In the genomic region with DNA sequence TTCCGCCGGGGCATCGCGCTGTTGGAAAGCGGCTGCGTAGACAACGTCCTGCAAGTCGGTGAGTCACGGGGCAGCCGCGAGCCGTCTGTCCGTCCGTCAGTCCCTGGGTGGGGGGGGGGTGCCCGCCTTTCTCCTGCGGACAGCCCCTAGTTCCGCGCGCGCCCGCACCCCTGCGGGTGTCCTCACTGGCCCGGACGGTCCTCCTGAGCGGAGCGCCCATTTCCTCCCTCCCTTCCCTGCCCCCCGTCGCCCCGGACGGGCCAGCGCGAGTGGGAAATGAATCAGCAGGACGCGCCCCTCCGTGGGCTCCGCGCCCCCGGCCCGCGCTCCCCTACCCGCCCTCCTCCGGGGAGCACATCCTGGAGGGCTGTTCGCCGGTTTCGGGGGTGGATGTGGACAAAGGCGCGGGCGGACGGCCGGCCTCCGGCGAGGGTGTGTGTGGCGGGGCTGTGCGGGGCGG, we compare ENCODE assay signal across 8 cellular contexts. TPM values are rescaled to one million over a fixed set of nuclear protein-coding genes. Genes with fewer than 3 reads are reported as not detected.
DNase-seq lines count a peak whose midpoint lies in the region; ATAC-seq and TF ChIP-seq lines count a peak whose summit lies in the region.

No MANE protein-coding gene starts in this region.

- peak overlapping the region; percentile 20; the same call in 1 of the 2 replicates for H3K27ac ChIP-seq in HCT116 (ENCODE audit: low read depth, low read length)
- peak overlapping the region; percentile 75 for H3K27ac ChIP-seq in WERI-Rb-1
- H3K27ac ChIP-seq in duodenal mucosa (ENCODE audit: low read depth, low read length), result peak overlapping the region; percentile 67
- H3K27ac ChIP-seq in lower lobe of right lung, result peak overlapping the region; percentile 88

- H3K27me3 Mint-ChIP-seq in stimulated activated naive CD8-positive, alpha-beta T cell treated with anti-CD3 and anti-CD28 coated beads, Interleukin-15, Interleukin-2, amounts not matched to agents 100 ng/mL and 50 ng/mL, for 24 hours, result peaks cover 20% of the 10 kb centered on the region

- in situ Hi-C loops in ACHN (cut with HindIII; ENCODE audit: low pct_ligation_motif_present, low pct_unique_long_range_greater_than_20kb, low sequenced_read_pairs), result no loop called here

- CTCF ChIA-PET in HCT116 (lab: Charles Lee), result no interaction called here

- peaks cover 4% of the 10 kb centered on the region for H3K36me3 Mint-ChIP-seq in stimulated activated naive CD8-positive, alpha-beta T cell treated with anti-CD3 and anti-CD28 coated beads, Interleukin-15, Interleukin-2, amounts not matched to agents 100 ng/mL and 50 ng/mL, for 24 hours (ENCODE audit: low read depth)

- TF ChIP-seq POLR2A in HCT116 (IDR thresholded peaks at IDR 0.05; ENCODE audit: borderline replicate concordance, extremely low read depth, insufficient read depth, insufficient read length), result no peak

- peaks cover 46% of the 10 kb centered on the region for H3K4me1 Mint-ChIP-seq in stimulated activated naive CD8-positive, alpha-beta T cell treated with anti-CD3 and anti-CD28 coated beads, Interleukin-15, Interleukin-2, amounts not matched to agents 100 ng/mL and 50 ng/mL, for 24 hours (ENCODE audit: low read depth)

- POLR2A ChIA-PET in HCT116 (lab: Charles Lee), result no interaction called here

- no peaks in the 10 kb centered on the region for H3K27me3 ChIP-seq in HCT116 (ENCODE audit: insufficient read depth, low read length)
- H3K27me3 ChIP-seq in WERI-Rb-1 (ENCODE audit: insufficient read depth, low read depth, severe bottlenecking), result no peaks in the 10 kb centered on the region
- no peaks in the 10 kb centered on the region for H3K27me3 ChIP-seq in duodenal mucosa (ENCODE audit: control insufficient read depth in 1 of 2, insufficient read depth in 2 of 2, low read length in 2 of 2)
- no peaks in the 10 kb centered on the region for H3K27me3 ChIP-seq in lower lobe of right lung (ENCODE audit: low read depth)

- no peaks in the 10 kb centered on the region; the same call in 1 of the 2 replicates for H4K20me1 ChIP-seq in HCT116 (ENCODE audit: insufficient read depth)

- no TSS peak for BruUV-seq in HCT116 (replicated peaks; lab: Mats Ljungman, UMichigan)

- H3K79me2 ChIP-seq in HCT116 (ENCODE audit: insufficient read depth, low read length), result peaks cover 52% of the 10 kb centered on the region

- H3K9ac ChIP-seq in HCT116 (ENCODE audit: low read length) (peak overlapping the region; percentile 77), duodenal mucosa (ENCODE audit: low read depth in 1 of 2, low read length in 2 of 2) (peak overlapping the region; percentile 63 to 79)

- RAD21 ChIA-PET in HCT116 (lab: Charles Lee; ENCODE audit: low non-redundant PET in 1 of 2, low total read pairs in 2 of 2, uncharacterized antibody in 2 of 2, unreplicated experiment in 2 of 2), result interaction anchor here in 1 of 2 experiments (0.7 kb wide), 1 partner anchor 166 kb away, joined by 3 read pairs; no protein-coding TSS in a partner anchor

- peaks cover 3% of the 10 kb centered on the region for H3K9me3 Mint-ChIP-seq in stimulated activated naive CD8-positive, alpha-beta T cell treated with anti-CD3 and anti-CD28 coated beads, Interleukin-15, Interleukin-2, amounts not matched to agents 100 ng/mL and 50 ng/mL, for 24 hours

- ATAC-seq in HCT116, result no peak
- ATAC-seq in lower lobe of right lung, result no peak

- H3K27ac Mint-ChIP-seq in stimulated activated naive CD8-positive, alpha-beta T cell treated with anti-CD3 and anti-CD28 coated beads, Interleukin-15, Interleukin-2, amounts not matched to agents 100 ng/mL and 50 ng/mL, for 24 hours, result no peak overlapping the region

- H3K4me1 ChIP-seq in HCT116 (ENCODE audit: control insufficient read depth in 1 of 2, insufficient read depth in 2 of 2, low read length in 2 of 2) (peaks cover 9 to 31% of the 10 kb centered on the region in 2 experiments), duodenal mucosa (ENCODE audit: control insufficient read depth in 1 of 2, insufficient read depth in 2 of 2, low read length in 2 of 2) (peaks cover 31 to 32% of the 10 kb centered on the region in 2 donors), lower lobe of right lung (peaks cover 34% of the 10 kb centered on the region)

- H2AFZ ChIP-seq in HCT116 (ENCODE audit: low read depth, low read length, poor library complexity, severe bottlenecking), result no peak overlapping the region

- peak overlapping the region; percentile 81 for H3K4me3 Mint-ChIP-seq in stimulated activated naive CD8-positive, alpha-beta T cell treated with anti-CD3 and anti-CD28 coated beads, Interleukin-15, Interleukin-2, amounts not matched to agents 100 ng/mL and 50 ng/mL, for 24 hours

- peak overlapping the region; percentile 76 to 86 for H3K4me3 ChIP-seq in HCT116 (replicated peaks in 1 of 2; ENCODE audit: low read depth in 1 of 2, low read length in 2 of 2)
- peak overlapping the region; percentile 88 for H3K4me3 ChIP-seq in WERI-Rb-1 (ENCODE audit: low read depth, low read length)
- peak overlapping the region; percentile 76 to 82 for H3K4me3 ChIP-seq in duodenal mucosa (ENCODE audit: low read depth in 1 of 2, low read length in 2 of 2)
- H3K4me3 ChIP-seq in lower lobe of right lung, result peak overlapping the region; percentile 91

- peak overlapping the region; percentile 98 for H3K4me2 ChIP-seq in HCT116 (ENCODE audit: low read length)

- no peak for TF ChIP-seq RAD21 in HCT116 (IDR thresholded peaks at IDR 0.05; ENCODE audit: low read depth)

- no peaks in the 10 kb centered on the region for H3K9me2 ChIP-seq in HCT116 (ENCODE audit: insufficient read depth)

- no peaks in the 10 kb centered on the region for H3K9me3 ChIP-seq in HCT116 (ENCODE audit: control insufficient read depth in 1 of 2, insufficient read depth in 1 of 2, low read depth in 1 of 2, low read length in 2 of 2)
- H3K9me3 ChIP-seq in WERI-Rb-1 (ENCODE audit: severe bottlenecking), result no peaks in the 10 kb centered on the region
- no peaks in the 10 kb centered on the region for H3K9me3 ChIP-seq in duodenal mucosa (ENCODE audit: control insufficient read depth in 1 of 2, low read length in 2 of 2)
- no peaks in the 10 kb centered on the region for H3K9me3 ChIP-seq in lower lobe of right lung

- DNase-seq in ACHN (peak; percentile 57), HCT116 (ENCODE audit: low read depth, low spot score) (no peak), WERI-Rb-1 (peak; percentile 40), lower lobe of right lung (peak; percentile 79), NCI-H1105 (lab: John Stamatoyannopoulos, UW) (no peak), ecto neural progenitor cell (ENCODE audit: low spot score) (no peak)

- H3K36me3 ChIP-seq in HCT116 (ENCODE audit: control insufficient read depth in 1 of 2, insufficient read depth in 2 of 2, low read length in 2 of 2) (no peaks in the 10 kb centered on the region; a peak in 1 of 4 replicates), WERI-Rb-1 (peaks cover 5% of the 10 kb centered on the region; the same call in 1 of the 2 replicates), duodenal mucosa (ENCODE audit: control insufficient read depth in 1 of 2, insufficient read depth in 2 of 2, low read length in 2 of 2) (no peaks in the 10 kb centered on the region), lower lobe of right lung (no peaks in the 10 kb centered on the region)

- TF ChIP-seq CTCF in HCT116 (IDR thresholded peaks at IDR 0.05 in 2 of 3, conservative IDR thresholded peaks at IDR 0.05 in 1 of 3; ENCODE audit: borderline replicate concordance in 1 of 3, insufficient read depth in 1 of 3, low read depth in 2 of 3, low read length in 2 of 3), result no peak
- no peak for TF ChIP-seq CTCF in WERI-Rb-1 (IDR thresholded peaks at IDR 0.05; ENCODE audit: low read depth, low read length)
- TF ChIP-seq CTCF in lower lobe of right lung (IDR thresholded peaks at IDR 0.05), result no peak

- intact Hi-C loops in HCT116 (cut with micrococcal nuclease) (loop anchor here (2.0 to 10.0 kb wide), 3 partner anchors 76 to 602 kb away; no protein-coding TSS in a partner anchor), lower lobe of right lung (cut with DNase I) (no loop called here)

TF ChIP-seq in HCT116, 20 proteins besides CTCF, POLR2A, EP300 and RAD21:
- no peak for TF ChIP-seq EGR1 (IDR thresholded peaks at IDR 0.05; ENCODE audit: low read depth)
- TF ChIP-seq EZH2phosphoT487 (IDR thresholded peaks at IDR 0.05; ENCODE audit: borderline replicate concordance), result no peak
- no peak for TF ChIP-seq CBX3 (IDR thresholded peaks at IDR 0.05; ENCODE audit: low read depth)
- no peak for TF ChIP-seq ELF1 (IDR thresholded peaks at IDR 0.05; ENCODE audit: borderline replicate concordance, low read depth)
- no peak for TF ChIP-seq POLR2AphosphoS5 (IDR thresholded peaks at IDR 0.05; ENCODE audit: low read depth, low read length)
- TF ChIP-seq TCF7L2 (IDR thresholded peaks at IDR 0.05; ENCODE audit: borderline replicate concordance, extremely low read depth, insufficient read depth, insufficient read length), result no peak
- no peak; the same call in 1 of the 2 replicates for TF ChIP-seq SIN3A (IDR thresholded peaks at IDR 0.05; ENCODE audit: low read depth)
TF ChIP-seq in HCT116: peak in this region for 0.

RNA-seq across cellular contexts. Expression of gene ZSWIM6, which starts 0.9 kb away (rescaled TPM):
- total RNA-seq in HCT116 (2021; ENCODE audit: unreplicated experiment), result 7.4 TPM
- 3.5 and 4.0 TPM in 2 replicates for polyA plus RNA-seq in HCT116 (2012)
- total RNA-seq in lower lobe of right lung, result 18.1 TPM

Comparison
In these comparisons a context has a peak if more than half of its experiments do, and no peak if none do; other contexts are left out.
1. DNase-seq: peak in ACHN (single experiment), WERI-Rb-1 (single experiment) and lower lobe of right lung (single experiment); none in HCT116 (single experiment), NCI-H1105 (single experiment) and ecto neural progenitor cell (single experiment).
2. H3K27ac ChIP-seq: peak in every context shown above with its lines; median percentile 88 in lower lobe of right lung; 75 in WERI-Rb-1; 67 in duodenal mucosa; 20 in HCT116.
3. Peak in every context shown above with its lines, with median percentiles within 50 percentile points of each other: H3K4me3 ChIP-seq.